Comparison of ENCODE assay signal across 1 cellular context in genomic region chr1:117612517-117613248, GRCh38.
TF ChIP-seq lines count a peak whose summit lies in the region.

No MANE protein-coding gene starts in this region.

TF ChIP-seq in H1, 55 proteins besides CTCF, POLR2A, EP300 and RAD21:
- TF ChIP-seq, protein P1, sequence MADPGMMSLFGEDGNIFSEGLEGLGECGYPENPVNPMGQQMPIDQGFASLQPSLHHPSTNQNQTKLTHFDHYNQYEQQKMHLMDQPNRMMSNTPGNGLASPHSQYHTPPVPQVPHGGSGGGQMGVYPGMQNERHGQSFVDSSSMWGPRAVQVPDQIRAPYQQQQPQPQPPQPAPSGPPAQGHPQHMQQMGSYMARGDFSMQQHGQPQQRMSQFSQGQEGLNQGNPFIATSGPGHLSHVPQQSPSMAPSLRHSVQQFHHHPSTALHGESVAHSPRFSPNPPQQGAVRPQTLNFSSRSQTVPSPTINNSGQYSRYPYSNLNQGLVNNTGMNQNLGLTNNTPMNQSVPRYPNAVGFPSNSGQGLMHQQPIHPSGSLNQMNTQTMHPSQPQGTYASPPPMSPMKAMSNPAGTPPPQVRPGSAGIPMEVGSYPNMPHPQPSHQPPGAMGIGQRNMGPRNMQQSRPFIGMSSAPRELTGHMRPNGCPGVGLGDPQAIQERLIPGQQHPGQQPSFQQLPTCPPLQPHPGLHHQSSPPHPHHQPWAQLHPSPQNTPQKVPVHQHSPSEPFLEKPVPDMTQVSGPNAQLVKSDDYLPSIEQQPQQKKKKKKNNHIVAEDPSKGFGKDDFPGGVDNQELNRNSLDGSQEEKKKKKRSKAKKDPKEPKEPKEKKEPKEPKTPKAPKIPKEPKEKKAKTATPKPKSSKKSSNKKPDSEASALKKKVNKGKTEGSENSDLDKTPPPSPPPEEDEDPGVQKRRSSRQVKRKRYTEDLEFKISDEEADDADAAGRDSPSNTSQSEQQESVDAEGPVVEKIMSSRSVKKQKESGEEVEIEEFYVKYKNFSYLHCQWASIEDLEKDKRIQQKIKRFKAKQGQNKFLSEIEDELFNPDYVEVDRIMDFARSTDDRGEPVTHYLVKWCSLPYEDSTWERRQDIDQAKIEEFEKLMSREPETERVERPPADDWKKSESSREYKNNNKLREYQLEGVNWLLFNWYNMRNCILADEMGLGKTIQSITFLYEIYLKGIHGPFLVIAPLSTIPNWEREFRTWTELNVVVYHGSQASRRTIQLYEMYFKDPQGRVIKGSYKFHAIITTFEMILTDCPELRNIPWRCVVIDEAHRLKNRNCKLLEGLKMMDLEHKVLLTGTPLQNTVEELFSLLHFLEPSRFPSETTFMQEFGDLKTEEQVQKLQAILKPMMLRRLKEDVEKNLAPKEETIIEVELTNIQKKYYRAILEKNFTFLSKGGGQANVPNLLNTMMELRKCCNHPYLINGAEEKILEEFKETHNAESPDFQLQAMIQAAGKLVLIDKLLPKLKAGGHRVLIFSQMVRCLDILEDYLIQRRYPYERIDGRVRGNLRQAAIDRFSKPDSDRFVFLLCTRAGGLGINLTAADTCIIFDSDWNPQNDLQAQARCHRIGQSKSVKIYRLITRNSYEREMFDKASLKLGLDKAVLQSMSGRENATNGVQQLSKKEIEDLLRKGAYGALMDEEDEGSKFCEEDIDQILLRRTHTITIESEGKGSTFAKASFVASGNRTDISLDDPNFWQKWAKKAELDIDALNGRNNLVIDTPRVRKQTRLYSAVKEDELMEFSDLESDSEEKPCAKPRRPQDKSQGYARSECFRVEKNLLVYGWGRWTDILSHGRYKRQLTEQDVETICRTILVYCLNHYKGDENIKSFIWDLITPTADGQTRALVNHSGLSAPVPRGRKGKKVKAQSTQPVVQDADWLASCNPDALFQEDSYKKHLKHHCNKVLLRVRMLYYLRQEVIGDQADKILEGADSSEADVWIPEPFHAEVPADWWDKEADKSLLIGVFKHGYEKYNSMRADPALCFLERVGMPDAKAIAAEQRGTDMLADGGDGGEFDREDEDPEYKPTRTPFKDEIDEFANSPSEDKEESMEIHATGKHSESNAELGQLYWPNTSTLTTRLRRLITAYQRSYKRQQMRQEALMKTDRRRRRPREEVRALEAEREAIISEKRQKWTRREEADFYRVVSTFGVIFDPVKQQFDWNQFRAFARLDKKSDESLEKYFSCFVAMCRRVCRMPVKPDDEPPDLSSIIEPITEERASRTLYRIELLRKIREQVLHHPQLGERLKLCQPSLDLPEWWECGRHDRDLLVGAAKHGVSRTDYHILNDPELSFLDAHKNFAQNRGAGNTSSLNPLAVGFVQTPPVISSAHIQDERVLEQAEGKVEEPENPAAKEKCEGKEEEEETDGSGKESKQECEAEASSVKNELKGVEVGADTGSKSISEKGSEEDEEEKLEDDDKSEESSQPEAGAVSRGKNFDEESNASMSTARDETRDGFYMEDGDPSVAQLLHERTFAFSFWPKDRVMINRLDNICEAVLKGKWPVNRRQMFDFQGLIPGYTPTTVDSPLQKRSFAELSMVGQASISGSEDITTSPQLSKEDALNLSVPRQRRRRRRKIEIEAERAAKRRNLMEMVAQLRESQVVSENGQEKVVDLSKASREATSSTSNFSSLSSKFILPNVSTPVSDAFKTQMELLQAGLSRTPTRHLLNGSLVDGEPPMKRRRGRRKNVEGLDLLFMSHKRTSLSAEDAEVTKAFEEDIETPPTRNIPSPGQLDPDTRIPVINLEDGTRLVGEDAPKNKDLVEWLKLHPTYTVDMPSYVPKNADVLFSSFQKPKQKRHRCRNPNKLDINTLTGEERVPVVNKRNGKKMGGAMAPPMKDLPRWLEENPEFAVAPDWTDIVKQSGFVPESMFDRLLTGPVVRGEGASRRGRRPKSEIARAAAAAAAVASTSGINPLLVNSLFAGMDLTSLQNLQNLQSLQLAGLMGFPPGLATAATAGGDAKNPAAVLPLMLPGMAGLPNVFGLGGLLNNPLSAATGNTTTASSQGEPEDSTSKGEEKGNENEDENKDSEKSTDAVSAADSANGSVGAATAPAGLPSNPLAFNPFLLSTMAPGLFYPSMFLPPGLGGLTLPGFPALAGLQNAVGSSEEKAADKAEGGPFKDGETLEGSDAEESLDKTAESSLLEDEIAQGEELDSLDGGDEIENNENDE (IDR thresholded peaks at IDR 0.05; ENCODE audit: insufficient replicate concordance, low read length): no peak
- no peak for TF ChIP-seq YY1 (IDR thresholded peaks at IDR 0.05; ENCODE audit: low read depth, low read length)
- TF ChIP-seq MAFK (IDR thresholded peaks at IDR 0.05; ENCODE audit: low read depth, low read length): no peak
- no peak for TF ChIP-seq SP4 (IDR thresholded peaks at IDR 0.05; ENCODE audit: low read length)
- no peak for TF ChIP-seq CHD1 (IDR thresholded peaks at IDR 0.05; ENCODE audit: low read depth, low read length)
- TF ChIP-seq SP2 (IDR thresholded peaks at IDR 0.05; ENCODE audit: low read length): no peak
- TF ChIP-seq JUN (IDR thresholded peaks at IDR 0.05; ENCODE audit: low read depth, low read length): no peak
- no peak for TF ChIP-seq SIN3A (conservative IDR thresholded peaks at IDR 0.05 in 1 of 2, IDR thresholded peaks at IDR 0.05 in 1 of 2; ENCODE audit: low read depth in 1 of 2, low read length in 2 of 2)
- TF ChIP-seq CHD2 (IDR thresholded peaks at IDR 0.05; ENCODE audit: low read length): no peak
- TF ChIP-seq, protein P2, sequence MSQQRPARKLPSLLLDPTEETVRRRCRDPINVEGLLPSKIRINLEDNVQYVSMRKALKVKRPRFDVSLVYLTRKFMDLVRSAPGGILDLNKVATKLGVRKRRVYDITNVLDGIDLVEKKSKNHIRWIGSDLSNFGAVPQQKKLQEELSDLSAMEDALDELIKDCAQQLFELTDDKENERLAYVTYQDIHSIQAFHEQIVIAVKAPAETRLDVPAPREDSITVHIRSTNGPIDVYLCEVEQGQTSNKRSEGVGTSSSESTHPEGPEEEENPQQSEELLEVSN (IDR thresholded peaks at IDR 0.05): no peak
- TF ChIP-seq RNF2 (IDR thresholded peaks at IDR 0.05; ENCODE audit: borderline replicate concordance, low read depth, low read length, missing control alignments, poor library complexity, severe bottlenecking): no peak
- TF ChIP-seq BACH1 (IDR thresholded peaks at IDR 0.05; ENCODE audit: low read length): no peak
